ENCODE assay signal across 18 cellular contexts in the genomic region with DNA sequence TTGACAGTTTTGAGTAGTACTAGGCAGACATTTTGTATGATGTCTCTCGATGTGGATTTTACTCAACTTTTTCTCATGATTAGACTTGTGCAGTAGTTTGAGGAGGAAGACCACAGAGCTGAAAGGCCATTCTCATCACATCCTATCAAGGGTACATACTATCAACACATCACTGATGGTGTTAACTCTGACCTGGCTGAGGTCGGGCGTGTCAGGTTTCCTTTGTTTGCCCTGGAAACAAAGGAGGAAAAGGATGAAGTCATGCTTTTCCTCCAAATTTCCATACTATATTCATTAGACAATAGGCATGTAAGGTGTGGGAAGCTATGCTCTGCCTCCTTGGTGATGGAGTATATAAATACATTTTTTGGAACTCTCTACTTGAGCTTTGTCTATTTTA.
DNase-seq lines count a peak whose midpoint lies in the region; ATAC-seq and TF ChIP-seq lines count a peak whose summit lies in the region.
"Had no signal": no experiment of that assay in that cellular context is flagged by ENCODE, and none has a peak within 500 bp of the region (broad histone marks: within the 10 kb centered on the region; RNA-seq: fewer than 3 reads in every experiment).

No MANE protein-coding gene starts in this region.

- H3K36me3 ChIP-seq in mammary epithelial cell (ENCODE audit: insufficient read depth, low read length) (no peaks in the 10 kb centered on the region), breast epithelium (no peaks in the 10 kb centered on the region)

- H3K9me3 ChIP-seq in mammary epithelial cell (replicated peaks; ENCODE audit: insufficient read depth, low read length) (no peaks in the 10 kb centered on the region), breast epithelium (peaks cover 5 to 6% of the 10 kb centered on the region in 2 donors)

- H3K4me2 ChIP-seq in mammary epithelial cell (ENCODE audit: insufficient read depth, low read depth, low read length), result no peak overlapping the region
- H3K4me2 ChIP-seq: GM23338 had no signal

- dilution Hi-C loops in mammary epithelial cell (cut with HindIII; ENCODE audit: low sequenced_read_pairs), result no loop called here

- 88% methylated on average over 3 of the region's 3 CpGs for WGBS in mammary epithelial cell (ENCODE audit: low coverage, missing lambda C conversion rate)

- no peak overlapping the region for H3K27ac ChIP-seq in mammary epithelial cell (ENCODE audit: insufficient read depth, low read depth, low read length)
- H3K27ac ChIP-seq in breast epithelium, result no peak overlapping the region

- peak overlapping the region; percentile 22 for H2AFZ ChIP-seq in mammary epithelial cell (ENCODE audit: low read depth, low read length)
- H2AFZ ChIP-seq: GM23338 had no signal

- H3K4me3 ChIP-seq in mammary epithelial cell (replicated peaks in 1 of 3; ENCODE audit: insufficient read depth in 1 of 3, low read depth in 2 of 3, low read length in 3 of 3) (no peak overlapping the region), breast epithelium (no peak overlapping the region)
- H3K4me3 ChIP-seq: GM12878, GM23338 had no signal

- DNase-seq in mammary epithelial cell, result no peak
- DNase-seq in breast epithelium (ENCODE audit: low spot score in 2 of 2), result no peak
- peak; percentile 61 to 76 for DNase-seq in dermis microvascular lymphatic vessel endothelial cell (ENCODE audit: low read depth in 2 of 2)
- peak; percentile 14 for DNase-seq in glomerular endothelial cell (ENCODE audit: extremely low read depth, low read depth, low spot score)
- no peak for DNase-seq in NCI-H526 treated with DMSO at 0.1 percent for 48 hours (lab: John Stamatoyannopoulos, UW)
- no peak for DNase-seq in NCI-H2171 (lab: John Stamatoyannopoulos, UW)
- DNase-seq: C1 segment of cervical spinal cord; Calu3; CD4-positive, alpha-beta memory T cell; COR-L47; DMS79; EL; GDM1; H9 had no signal

- no peaks in the 10 kb centered on the region for H3K27me3 ChIP-seq in mammary epithelial cell (ENCODE audit: insufficient read depth, low read length)
- H3K27me3 ChIP-seq in breast epithelium, result no peaks in the 10 kb centered on the region

- in situ Hi-C loops in mammary epithelial cell (cut with MboI; ENCODE audit: low sequenced_read_pairs in 2 of 2), result no loop called here

- no peak for TF ChIP-seq POLR2A in breast epithelium (IDR thresholded peaks at IDR 0.05)

- CTCF ChIA-PET in mammary epithelial cell (lab: Charles Lee; ENCODE audit: low non-redundant PET), result no interaction called here

- H4K20me1 ChIP-seq in mammary epithelial cell (ENCODE audit: insufficient read depth, low read length), result no peaks in the 10 kb centered on the region

- ATAC-seq in GM18868 (IDR thresholded peaks at IDR 0.05; ENCODE audit: unreplicated experiment), result no peak
- ATAC-seq: GM12878, GM23338, HCT116 had no signal

- no peak for TF ChIP-seq CTCF in mammary epithelial cell (conservative IDR thresholded peaks at IDR 0.05 in 1 of 2, IDR thresholded peaks at IDR 0.05 in 1 of 2; ENCODE audit: extremely low read depth in 1 of 2, insufficient read depth in 1 of 2, low read depth in 1 of 2, low read length in 2 of 2)
- no peak for TF ChIP-seq CTCF in breast epithelium (IDR thresholded peaks at IDR 0.05)

- no peaks in the 10 kb centered on the region for H3K79me2 ChIP-seq in mammary epithelial cell (ENCODE audit: insufficient read depth, low read length)

- intact Hi-C loops in mammary epithelial cell (cut with micrococcal nuclease), result no loop called here
- intact Hi-C loops in breast epithelium (cut with DNase I; ENCODE audit: low total_unique reads), result no loop called here

- BruUV-seq in mammary epithelial cell (replicated peaks; lab: Mats Ljungman, UMichigan), result no TSS peak

- H3K9ac ChIP-seq in mammary epithelial cell (ENCODE audit: insufficient read depth, low read length), result no peak overlapping the region

- H3K4me1 ChIP-seq in mammary epithelial cell (ENCODE audit: insufficient read depth, low read length), result peaks cover 7% of the 10 kb centered on the region
- H3K4me1 ChIP-seq in breast epithelium, result no peaks in the 10 kb centered on the region

Comparison
In these comparisons a context has a peak if more than half of its experiments do, and no peak if none do; other contexts are left out.
1. DNase-seq: peak in dermis microvascular lymphatic vessel endothelial cell (2 of 2) and glomerular endothelial cell (single experiment); none in mammary epithelial cell (single experiment), breast epithelium (0 of 2), NCI-H526 treated with DMSO at 0.1 percent for 48 hours (single experiment) and NCI-H2171 (single experiment).